35 cellular contexts compared by ENCODE assay signal in genomic region chr12:16171348-16171747, GRCh38.
"Had no signal": no experiment of that assay in that cellular context is flagged by ENCODE, and none has a peak within 500 bp of the region (broad histone marks: within the 10 kb centered on the region; RNA-seq: fewer than 3 reads in every experiment).

No MANE protein-coding gene starts in this region.

- H3K4me2 ChIP-seq: KMS-11 had no signal

- H3K4me3 ChIP-seq: MG63 had no signal

- H3K27ac ChIP-seq: KMS-11 had no signal

- DNase-seq: Karpas-422, Kasumi-1, MG63, MM.1S, MV-4-11, NCI-H1048, NCI-H1092, NCI-H1092 treated with DMSO at 0.1 percent for 48 hours, NCI-H1105, NCI-H1105 treated with DMSO at 0.1 percent for 48 hours, NCI-H1417, NCI-H1417 treated with DMSO at 0.1 percent for 48 hours, NCI-H1436, NCI-H1436 treated with DMSO at 0.1 percent for 48 hours, NCI-H146, NCI-H1694, NCI-H1694 treated with DMSO at 0.1 percent for 48 hours, NCI-H187, NCI-H187 treated with DMSO at 0.1 percent for 48 hours, NCI-H1930, NCI-H2029, NCI-H2029 treated with DMSO at 0.1 percent for 48 hours, NCI-H2081, NCI-H2081 treated with DMSO at 0.1 percent for 48 hours, NCI-H2107, NCI-H2171, NCI-H2171 treated with DMSO at 0.1 percent for 48 hours, NCI-H2227 treated with DMSO at 0.1 percent for 48 hours, NCI-H226, NCI-H345, NCI-H446, NCI-H446 treated with DMSO at 0.1 percent for 48 hours, NCI-H510A, NCI-H510A treated with DMSO at 0.1 percent for 48 hours had no signal

- H3K9ac ChIP-seq: KMS-11 had no signal

- H3K27me3 ChIP-seq: MG63 had no signal

- H3K36me3 ChIP-seq: MG63 had no signal

- H3K9me3 ChIP-seq: MG63 had no signal
